Comparison of ENCODE assay signal across 1 cellular context in genomic region chr12:122203301-122203967, GRCh38.
TF ChIP-seq lines count a peak whose summit lies in the region.

Gene B3GNT4 (plus strand): TSS chr12:122203709. CDS start chr12:122204619, 910 bp downstream.

TF ChIP-seq in K562, 482 proteins besides CTCF, POLR2A, EP300 and RAD21 (continued from another document):
- TF ChIP-seq MGA (IDR thresholded peaks at IDR 0.05) (peak; percentile 87), CCNT2 (IDR thresholded peaks at IDR 0.05; ENCODE audit: borderline replicate concordance, extremely low read depth, insufficient read length, low read depth, low read length) (peak; percentile 44), RBM17 (IDR thresholded peaks at IDR 0.05; ENCODE audit: borderline replicate concordance, low read depth, low read length) (no peak), ZNF436 (CRISPR knock-in tag; IDR thresholded peaks at IDR 0.05) (no peak), ZNF740 (CRISPR knock-in tag; IDR thresholded peaks at IDR 0.05) (no peak), ZNF740 (tag; IDR thresholded peaks at IDR 0.05) (no peak), EGR1 (conservative IDR thresholded peaks at IDR 0.05) (peak; percentile 95), RBFOX2 (IDR thresholded peaks at IDR 0.05; ENCODE audit: low read depth, low read length) (peak; percentile 70), ZNF507 (tag; conservative IDR thresholded peaks at IDR 0.05) (no peak), HDAC1 (IDR thresholded peaks at IDR 0.05) (peak in 1 of 2 experiments; percentile 54; a peak in 1 of 4 replicates), TFAP4 (CRISPR knock-in tag; IDR thresholded peaks at IDR 0.05; ENCODE audit: borderline replicate concordance) (peak; percentile 76), ZNF830 (CRISPR knock-in tag; IDR thresholded peaks at IDR 0.05) (no peak), SAFB (IDR thresholded peaks at IDR 0.05; ENCODE audit: borderline replicate concordance, low read depth, low read length) (no peak), ZNF12 (CRISPR knock-in tag; IDR thresholded peaks at IDR 0.05) (no peak), ZBTB17 (CRISPR knock-in tag; IDR thresholded peaks at IDR 0.05) (no peak), TBP (optimal IDR thresholded peaks at IDR 0.05; ENCODE audit: low read depth, low read length) (peak; percentile 50), FOXJ2 (tag; IDR thresholded peaks at IDR 0.05) (no peak), ZBTB8A (IDR thresholded peaks at IDR 0.05; ENCODE audit: partially characterized antibody) (no peak), MAZ (CRISPR knock-in tag; conservative IDR thresholded peaks at IDR 0.05 in 1 of 2, IDR thresholded peaks at IDR 0.05 in 1 of 2) (peak in 1 of 2 experiments; percentile 55; a peak in 3 of 4 replicates), ZNF224 (CRISPR knock-in tag; IDR thresholded peaks at IDR 0.05) (no peak)
TF ChIP-seq in K562: peak in this region for 49.
